ENCODE assay signal across 8 cellular contexts in genomic region chr2:229800997-229801754, GRCh38.
DNase-seq lines count a peak whose midpoint lies in the region; TF ChIP-seq lines count a peak whose summit lies in the region.

No MANE protein-coding gene starts in this region.

- H3K4me1 ChIP-seq in osteoblast (ENCODE audit: insufficient read depth, low read length): peaks cover 16% of the 10 kb centered on the region
- peaks cover 14 to 15% of the 10 kb centered on the region in 2 donors for H3K4me1 ChIP-seq in thyroid gland

- H3K27me3 ChIP-seq in osteoblast (ENCODE audit: insufficient read depth, low read length): no peaks in the 10 kb centered on the region
- no peaks in the 10 kb centered on the region for H3K27me3 ChIP-seq in thyroid gland

- no peak for TF ChIP-seq POLR2A in thyroid gland (IDR thresholded peaks at IDR 0.05)

- H3K4me2 ChIP-seq in osteoblast (ENCODE audit: insufficient read depth, low read length): no peak overlapping the region

- no peak overlapping the region for H2AFZ ChIP-seq in osteoblast (ENCODE audit: low read length)

- H3K79me2 ChIP-seq in osteoblast (ENCODE audit: insufficient read depth, low read length): peaks cover 13% of the 10 kb centered on the region

- no peaks in the 10 kb centered on the region for H4K20me1 ChIP-seq in osteoblast (ENCODE audit: insufficient read depth, low read length)

- H3K36me3 ChIP-seq in osteoblast (ENCODE audit: insufficient read depth, low read length) (peaks cover 62% of the 10 kb centered on the region), thyroid gland (peaks cover 27 to 39% of the 10 kb centered on the region in 2 donors)

- H3K27ac ChIP-seq in osteoblast (ENCODE audit: low read depth, low read length): no peak overlapping the region
- H3K27ac ChIP-seq in thyroid gland: peak overlapping the region in 1 of 3 donors; percentile 22

- H3K9me3 ChIP-seq in osteoblast (ENCODE audit: low read depth, low read length) (no peaks in the 10 kb centered on the region), thyroid gland (no peaks in the 10 kb centered on the region)

- H3K4me3 ChIP-seq in fibroblast of villous mesenchyme (ENCODE audit: low read depth, low read length): no peak overlapping the region
- no peak overlapping the region for H3K4me3 ChIP-seq in osteoblast (ENCODE audit: insufficient read depth, low read length)
- H3K4me3 ChIP-seq in thyroid gland (replicated peaks in 1 of 3): no peak overlapping the region

- intact Hi-C loops in thyroid gland (cut with DNase I): no loop called here

- DNase-seq in activated gamma-delta T cell treated with Interleukin-2 at 50 U/mL for 16 hours (peak; percentile 73), activated gamma-delta T cell (lab: John Stamatoyannopoulos, UW) (no peak), HK-2 (ENCODE audit: unreplicated experiment) (peak; percentile 34), RKO (ENCODE audit: low spot score) (peak; percentile 56), activated T-helper 1 cell treated with Interleukin-2 at 50 U/mL for 16 hours (ENCODE audit: low read depth) (peak; percentile 47), fibroblast of villous mesenchyme (ENCODE audit: low read depth) (peak; percentile 67), osteoblast (ENCODE audit: insufficient read length, low spot score, missing footprints) (peak; percentile 85), thyroid gland (peak; percentile 77 to 85)

- peak; percentile 73 for TF ChIP-seq CTCF in fibroblast of villous mesenchyme (IDR thresholded peaks at IDR 0.05; ENCODE audit: insufficient read depth, low read depth, low read length)
- peak; percentile 79 for TF ChIP-seq CTCF in osteoblast (IDR thresholded peaks at IDR 0.05; ENCODE audit: extremely low read depth, low read depth, low read length)
- TF ChIP-seq CTCF in thyroid gland (IDR thresholded peaks at IDR 0.05): peak; percentile 29 to 81 (median 62)
